In genomic region chr19:2063824-2064223, GRCh38 we compare ENCODE assay signal across 18 cellular contexts. TPM values are rescaled to one million over a fixed set of nuclear protein-coding genes. Genes with fewer than 3 reads are reported as not detected.
DNase-seq lines count a peak whose midpoint lies in the region; ATAC-seq and TF ChIP-seq lines count a peak whose summit lies in the region.
"Had no signal": no experiment of that assay in that cellular context is flagged by ENCODE, and none has a peak within 500 bp of the region (broad histone marks: within the 10 kb centered on the region; RNA-seq: fewer than 3 reads in every experiment).

No MANE protein-coding gene starts in this region.

- no peaks in the 10 kb centered on the region for H4K20me1 ChIP-seq in GM23338 (replicated peaks; ENCODE audit: insufficient read depth)

- H3K4me1 ChIP-seq in GM23338 (ENCODE audit: insufficient read depth): peaks cover 21% of the 10 kb centered on the region
- H3K4me1 ChIP-seq in lower lobe of right lung: peaks cover 46% of the 10 kb centered on the region
- peaks cover 29 to 82% (median 47%) of the 10 kb centered on the region in 6 donors for H3K4me1 ChIP-seq in spleen

- TF ChIP-seq CTCF in GM23338 (conservative IDR thresholded peaks at IDR 0.05; ENCODE audit: low read depth in 2 of 2) (no peak), lower lobe of right lung (IDR thresholded peaks at IDR 0.05) (no peak), spleen (IDR thresholded peaks at IDR 0.05 in 8 of 11, conservative IDR thresholded peaks at IDR 0.05 in 3 of 11) (no peak), GM20000 (IDR thresholded peaks at IDR 0.05; ENCODE audit: extremely low read depth, missing control alignments) (no peak)

- H3K27ac ChIP-seq in GM23338 (ENCODE audit: low read depth): no peak overlapping the region
- H3K27ac ChIP-seq in lower lobe of right lung: peak overlapping the region; percentile 73
- H3K27ac ChIP-seq in spleen: peak overlapping the region in 6 of 8 donors; percentile 58 to 77 (median 68)
- H3K27ac ChIP-seq: SJSA1 had no signal

- ATAC-seq in activated CD4-positive, alpha-beta T cell treated with anti-CD3 and anti-CD28 coated beads for 36 hours: no peak
- ATAC-seq in GM23338 (no peak), lower lobe of right lung (no peak)

- no peaks in the 10 kb centered on the region for H3K9me3 ChIP-seq in lower lobe of right lung
- H3K9me3 ChIP-seq in spleen: no peaks in the 10 kb centered on the region
- H3K9me3 ChIP-seq: ascending aorta, SJSA1 had no signal

- 81 to 90% (median 84%) methylated on average over 8 of the region's 8 CpGs for WGBS in spleen, 5 donors

- no peak for TF ChIP-seq POLR2A in spleen (IDR thresholded peaks at IDR 0.05)

- POLR2A ChIA-PET in activated CD4-positive, alpha-beta T cell treated with anti-CD3 and anti-CD28 coated beads for 36 hours (lab: Charles Lee): interaction anchor here (0.6 kb wide), 1 partner anchor 10 kb away, joined by 3 read pairs; no protein-coding TSS in a partner anchor

- no peak overlapping the region for H3K27ac Mint-ChIP-seq in activated CD4-positive, alpha-beta T cell treated with anti-CD3 and anti-CD28 coated beads for 36 hours
- no peak overlapping the region for H3K27ac Mint-ChIP-seq in GM23338

- no peak overlapping the region for H3K4me2 ChIP-seq in GM23338

- H3K79me2 ChIP-seq in GM23338 (replicated peaks; ENCODE audit: insufficient read depth): no peaks in the 10 kb centered on the region

- intact Hi-C loops in activated CD4-positive, alpha-beta T cell treated with anti-CD3 and anti-CD28 coated beads for 36 hours (cut with DNase I, micrococcal nuclease): loop anchor here in 1 of 2 experiments (5.0 kb wide), 1 partner anchor 202 kb away; the partner anchor contains the start of gene KLF16
- intact Hi-C loops in lower lobe of right lung (cut with DNase I) (no loop called here), spleen (cut with DNase I; ENCODE audit: low total_unique reads) (no loop called here)

- no peak overlapping the region for H3K4me3 ChIP-seq in GM23338
- no peak overlapping the region for H3K4me3 ChIP-seq in lower lobe of right lung
- H3K4me3 ChIP-seq in spleen: no peak overlapping the region
- H3K4me3 ChIP-seq: ascending aorta, SJSA1 had no signal

- H3K27me3 ChIP-seq in GM23338 (ENCODE audit: insufficient read depth) (no peaks in the 10 kb centered on the region), lower lobe of right lung (ENCODE audit: low read depth) (no peaks in the 10 kb centered on the region), spleen (replicated peaks in 1 of 7) (no peaks in the 10 kb centered on the region)
- H3K27me3 ChIP-seq: ascending aorta, SJSA1 had no signal

- no peak overlapping the region for H2AFZ ChIP-seq in GM23338

- peaks cover 13% of the 10 kb centered on the region; the same call in 1 of the 2 replicates for H3F3A ChIP-seq in GM23338 (replicated peaks; ENCODE audit: low read depth)

- H3K36me3 Mint-ChIP-seq in activated CD4-positive, alpha-beta T cell treated with anti-CD3 and anti-CD28 coated beads for 36 hours (ENCODE audit: low read depth): no peaks in the 10 kb centered on the region
- H3K36me3 Mint-ChIP-seq in GM23338 (ENCODE audit: low read depth): no peaks in the 10 kb centered on the region; the same call in 2 of the 3 replicates

- H3K9me3 Mint-ChIP-seq in activated CD4-positive, alpha-beta T cell treated with anti-CD3 and anti-CD28 coated beads for 36 hours (ENCODE audit: low read depth): no peaks in the 10 kb centered on the region
- no peaks in the 10 kb centered on the region for H3K9me3 Mint-ChIP-seq in GM23338

- H3K36me3 ChIP-seq in GM23338 (ENCODE audit: insufficient read depth): no peaks in the 10 kb centered on the region
- no peaks in the 10 kb centered on the region for H3K36me3 ChIP-seq in lower lobe of right lung
- no peaks in the 10 kb centered on the region for H3K36me3 ChIP-seq in spleen
- H3K36me3 ChIP-seq: ascending aorta, SJSA1 had no signal

- DNase-seq in activated CD4-positive, alpha-beta T cell treated with anti-CD3 and anti-CD28 coated beads for 36 hours: no peak
- DNase-seq in activated CD4-positive, alpha-beta T cell treated with anti-CD3 and anti-CD28 coated beads, Interleukin-2, amount 50 U/mL, for 4 hours: no peak
- DNase-seq in GM23338 (ENCODE audit: low spot score) (no peak), lower lobe of right lung (no peak), spleen (no peak), GM20000 (ENCODE audit: low spot score) (no peak), NCI-H526 treated with DMSO at 0.1 percent for 48 hours (lab: John Stamatoyannopoulos, UW) (no peak)
- DNase-seq in stimulated activated naive CD4-positive, alpha-beta T cell treated with Interleukin-2 at 50 U/mL for 16 hours (lab: John Stamatoyannopoulos, UW): no peak
- DNase-seq: activated CD4-positive, alpha-beta T cell treated with anti-CD3 and anti-CD28 coated beads for 48 hours; activated T-cell treated with anti-CD3 and anti-CD28 coated beads, Interleukin-2, amount 50 U/mL, for 48 hours; cortex of kidney; DMS79 treated with DMSO at 0.1 percent for 48 hours; foreskin fibroblast; NCI-H187; NCI-H446 treated with DMSO at 0.1 percent for 48 hours; stimulated activated CD4-positive, alpha-beta T cell treated with anti-CD3 and anti-CD28 coated beads, Interleukin-1b, Interleukin-23, amount 100 ng/mL, for 48 hours had no signal

- peak overlapping the region; percentile 21 for H3K4me3 Mint-ChIP-seq in activated CD4-positive, alpha-beta T cell treated with anti-CD3 and anti-CD28 coated beads for 36 hours
- 0 out of 3 replicates have a peak overlapping the region, but pooled peaks have one; percentile 9 for H3K4me3 Mint-ChIP-seq in GM23338

- no peaks in the 10 kb centered on the region for H3K27me3 Mint-ChIP-seq in activated CD4-positive, alpha-beta T cell treated with anti-CD3 and anti-CD28 coated beads for 36 hours
- H3K27me3 Mint-ChIP-seq in GM23338 (ENCODE audit: insufficient read depth, low read depth, poor library complexity): peaks cover 8% of the 10 kb centered on the region

- CTCF ChIA-PET in activated CD4-positive, alpha-beta T cell treated with anti-CD3 and anti-CD28 coated beads for 36 hours (lab: Charles Lee): interaction anchor here (1.3 kb wide), 1 partner anchor 206 kb away, joined by 3 read pairs; no protein-coding TSS in a partner anchor

- H3K9me2 ChIP-seq in GM23338 (ENCODE audit: insufficient read depth): no peaks in the 10 kb centered on the region

- peaks cover 22% of the 10 kb centered on the region for H3K4me1 Mint-ChIP-seq in activated CD4-positive, alpha-beta T cell treated with anti-CD3 and anti-CD28 coated beads for 36 hours
- H3K4me1 Mint-ChIP-seq in GM23338: peaks cover 22% of the 10 kb centered on the region

TF ChIP-seq in GM23338, 12 proteins besides CTCF, POLR2A, EP300 and RAD21:
- no peak for TF ChIP-seq STAT1 (IDR thresholded peaks at IDR 0.05; ENCODE audit: unreplicated experiment)
- TF ChIP-seq JUNB (IDR thresholded peaks at IDR 0.05; ENCODE audit: unreplicated experiment): no peak
- TF ChIP-seq ETS1 (IDR thresholded peaks at IDR 0.05): no peak

RNA-seq across cellular contexts. Expression of gene MKNK2, which starts 12.8 kb away (rescaled TPM):
- total RNA-seq in activated CD4-positive, alpha-beta T cell treated with anti-CD3 and anti-CD28 coated beads for 36 hours: 100 to 1,000 TPM; 139 to 155 TPM
- total RNA-seq in GM23338 (2014; rRNA removed; shearing (Covaris generic)): 123 and 159 TPM in 2 replicates
- polyA plus RNA-seq in GM23338 (2016; fragmentation: Nextera tagmentation; extraction: Ambion mirVana): 71.0 and 106 TPM in 2 replicates
- total RNA-seq in lower lobe of right lung: 268 TPM
- total RNA-seq in spleen: 100 to 1,000 TPM; 212 to 389 (median 265) TPM
- 100 to 1,000 TPM in 1 of 3 donors, 10 to 100 TPM in 2; 88.2 to 154 (median 90.0) TPM for polyA plus RNA-seq in spleen

RNA-seq across cellular contexts. Expression of gene MOB3A, which starts 32.3 kb away (rescaled TPM):
- total RNA-seq in activated CD4-positive, alpha-beta T cell treated with anti-CD3 and anti-CD28 coated beads for 36 hours: 100 to 1,000 TPM; 148 to 156 TPM
- total RNA-seq in GM23338 (2014; rRNA removed; shearing (Covaris generic)): 5.9 and 9.4 TPM in 2 replicates
- 2.9 TPM in 2 replicates for polyA plus RNA-seq in GM23338 (2016; fragmentation: Nextera tagmentation; extraction: Ambion mirVana)
- 69.2 TPM for total RNA-seq in lower lobe of right lung
- 100 to 1,000 TPM in 5 of 7 donors, 10 to 100 TPM in 2; 80.8 to 161 (median 124) TPM for total RNA-seq in spleen
- 10 to 100 TPM; 24.2 to 48.7 (median 37.6) TPM for polyA plus RNA-seq in spleen

RNA-seq across cellular contexts. Expression of gene IZUMO4, which starts 32.9 kb away (rescaled TPM):
- total RNA-seq in activated CD4-positive, alpha-beta T cell treated with anti-CD3 and anti-CD28 coated beads for 36 hours: 10 to 100 TPM; 15.2 to 16.6 TPM
- 2.2 and 2.6 TPM in 2 replicates for total RNA-seq in GM23338 (2014; rRNA removed; shearing (Covaris generic))
- polyA plus RNA-seq in GM23338 (2016; fragmentation: Nextera tagmentation; extraction: Ambion mirVana) (0.57 and 0.82 TPM in 2 replicates), spleen (10 to 100 TPM; 13.6 to 25.9 (median 16.7) TPM)
- total RNA-seq in lower lobe of right lung (7.4 TPM), spleen (1 to 10 TPM; 1.9 to 5.8 (median 3.7) TPM)
- total RNA-seq: ascending aorta had no signal

RNA-seq across cellular contexts. Expression of gene BTBD2, which starts 48.3 kb away (rescaled TPM):
- total RNA-seq in activated CD4-positive, alpha-beta T cell treated with anti-CD3 and anti-CD28 coated beads for 36 hours: 10 to 100 TPM; 46.7 to 61.8 TPM
- total RNA-seq in GM23338 (2014; rRNA removed; shearing (Covaris generic)): 106 and 130 TPM in 2 replicates
- polyA plus RNA-seq in GM23338 (2016; fragmentation: Nextera tagmentation; extraction: Ambion mirVana) (23.8 and 27.2 TPM in 2 replicates), spleen (10 to 100 TPM; 29.1 to 53.0 (median 31.2) TPM)
- total RNA-seq in lower lobe of right lung (62.0 TPM), spleen (10 to 100 TPM; 47.6 to 77.1 (median 65.5) TPM)
